1 cellular context compared by ENCODE assay signal in the genomic region with DNA sequence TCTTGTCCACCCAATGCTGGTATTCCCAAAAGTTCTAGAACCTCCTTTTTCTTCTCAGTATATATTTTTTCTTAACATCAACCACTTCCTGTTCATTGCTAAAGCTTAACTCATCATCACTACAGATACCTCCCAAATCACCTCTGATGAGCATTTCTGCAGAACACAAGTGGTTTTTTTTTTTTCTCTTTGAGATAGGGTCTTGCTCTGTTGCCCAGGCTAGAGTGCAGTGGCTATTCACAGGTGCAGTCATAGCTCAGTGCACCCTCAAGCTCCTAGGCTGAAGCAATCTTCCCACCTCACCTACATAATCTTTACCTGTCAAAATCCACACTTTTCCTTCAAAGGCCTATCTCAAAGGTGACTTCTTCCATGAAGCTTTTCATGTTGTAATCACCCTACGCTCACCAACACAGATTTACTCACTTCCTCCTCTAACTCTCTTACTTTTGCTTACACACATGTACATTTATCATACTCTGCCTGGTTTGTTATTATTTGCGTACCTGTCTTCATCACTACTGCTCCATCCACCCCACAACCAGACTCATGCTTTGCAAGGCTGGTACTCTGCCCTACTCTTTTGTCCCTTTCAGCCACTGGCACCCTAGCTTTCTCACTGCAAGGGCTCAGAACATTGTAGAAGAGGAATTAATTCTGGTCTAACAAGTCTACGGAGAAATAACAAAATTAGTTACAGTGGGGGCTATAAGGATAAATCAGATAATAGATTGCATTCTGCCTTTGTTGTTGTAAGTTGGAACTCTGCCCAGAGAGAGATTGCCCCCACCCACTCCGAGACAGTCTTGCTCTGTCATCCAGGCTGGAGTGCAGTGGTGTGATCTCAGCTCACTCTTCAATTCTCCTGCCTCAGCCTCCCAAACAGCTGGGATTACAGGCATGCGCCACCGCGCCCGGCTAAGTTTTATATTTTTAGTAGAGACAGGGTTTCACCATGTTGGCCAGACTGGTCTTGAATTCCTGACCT.
TF ChIP-seq lines count a peak whose summit lies in the region.

No MANE protein-coding gene starts in this region.

TF ChIP-seq in HEK293, 187 proteins besides CTCF, POLR2A, EP300 and RAD21:
- TF ChIP-seq ZSCAN30 (tag by site-specific recombination; IDR thresholded peaks at IDR 0.05) (no peak), ZNF791 (tag by site-specific recombination; IDR thresholded peaks at IDR 0.05) (no peak), ZNF157 (tag by site-specific recombination; IDR thresholded peaks at IDR 0.05) (no peak), ZNF596 (tag by site-specific recombination; IDR thresholded peaks at IDR 0.05) (no peak), ZNF623 (tag by site-specific recombination; IDR thresholded peaks at IDR 0.05) (no peak), ZNF335 (tag by site-specific recombination; conservative IDR thresholded peaks at IDR 0.05) (no peak), KLF9 (tag by site-specific recombination; IDR thresholded peaks at IDR 0.05; ENCODE audit: low read depth) (no peak), ZBTB1 (tag by site-specific recombination; IDR thresholded peaks at IDR 0.05) (no peak), SP3 (tag by site-specific recombination; IDR thresholded peaks at IDR 0.05) (no peak), ZBTB17 (tag by site-specific recombination; IDR thresholded peaks at IDR 0.05) (0 out of 2 replicates have a peak, but pooled peaks have one; percentile 43), ZNF121 (tag by site-specific recombination; IDR thresholded peaks at IDR 0.05) (peak; percentile 74)
- TF ChIP-seq, protein P1, sequence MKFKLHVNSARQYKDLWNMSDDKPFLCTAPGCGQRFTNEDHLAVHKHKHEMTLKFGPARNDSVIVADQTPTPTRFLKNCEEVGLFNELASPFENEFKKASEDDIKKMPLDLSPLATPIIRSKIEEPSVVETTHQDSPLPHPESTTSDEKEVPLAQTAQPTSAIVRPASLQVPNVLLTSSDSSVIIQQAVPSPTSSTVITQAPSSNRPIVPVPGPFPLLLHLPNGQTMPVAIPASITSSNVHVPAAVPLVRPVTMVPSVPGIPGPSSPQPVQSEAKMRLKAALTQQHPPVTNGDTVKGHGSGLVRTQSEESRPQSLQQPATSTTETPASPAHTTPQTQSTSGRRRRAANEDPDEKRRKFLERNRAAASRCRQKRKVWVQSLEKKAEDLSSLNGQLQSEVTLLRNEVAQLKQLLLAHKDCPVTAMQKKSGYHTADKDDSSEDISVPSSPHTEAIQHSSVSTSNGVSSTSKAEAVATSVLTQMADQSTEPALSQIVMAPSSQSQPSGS (tag by site-specific recombination; IDR thresholded peaks at IDR 0.05; ENCODE audit: low read depth), result no peak
- TF ChIP-seq, protein P2, sequence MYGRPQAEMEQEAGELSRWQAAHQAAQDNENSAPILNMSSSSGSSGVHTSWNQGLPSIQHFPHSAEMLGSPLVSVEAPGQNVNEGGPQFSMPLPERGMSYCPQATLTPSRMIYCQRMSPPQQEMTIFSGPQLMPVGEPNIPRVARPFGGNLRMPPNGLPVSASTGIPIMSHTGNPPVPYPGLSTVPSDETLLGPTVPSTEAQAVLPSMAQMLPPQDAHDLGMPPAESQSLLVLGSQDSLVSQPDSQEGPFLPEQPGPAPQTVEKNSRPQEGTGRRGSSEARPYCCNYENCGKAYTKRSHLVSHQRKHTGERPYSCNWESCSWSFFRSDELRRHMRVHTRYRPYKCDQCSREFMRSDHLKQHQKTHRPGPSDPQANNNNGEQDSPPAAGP (tag by site-specific recombination; IDR thresholded peaks at IDR 0.05), result no peak
- TF ChIP-seq, protein P3, sequence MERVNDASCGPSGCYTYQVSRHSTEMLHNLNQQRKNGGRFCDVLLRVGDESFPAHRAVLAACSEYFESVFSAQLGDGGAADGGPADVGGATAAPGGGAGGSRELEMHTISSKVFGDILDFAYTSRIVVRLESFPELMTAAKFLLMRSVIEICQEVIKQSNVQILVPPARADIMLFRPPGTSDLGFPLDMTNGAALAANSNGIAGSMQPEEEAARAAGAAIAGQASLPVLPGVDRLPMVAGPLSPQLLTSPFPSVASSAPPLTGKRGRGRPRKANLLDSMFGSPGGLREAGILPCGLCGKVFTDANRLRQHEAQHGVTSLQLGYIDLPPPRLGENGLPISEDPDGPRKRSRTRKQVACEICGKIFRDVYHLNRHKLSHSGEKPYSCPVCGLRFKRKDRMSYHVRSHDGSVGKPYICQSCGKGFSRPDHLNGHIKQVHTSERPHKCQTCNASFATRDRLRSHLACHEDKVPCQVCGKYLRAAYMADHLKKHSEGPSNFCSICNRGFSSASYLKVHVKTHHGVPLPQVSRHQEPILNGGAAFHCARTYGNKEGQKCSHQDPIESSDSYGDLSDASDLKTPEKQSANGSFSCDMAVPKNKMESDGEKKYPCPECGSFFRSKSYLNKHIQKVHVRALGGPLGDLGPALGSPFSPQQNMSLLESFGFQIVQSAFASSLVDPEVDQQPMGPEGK (tag by site-specific recombination; IDR thresholded peaks at IDR 0.05), result 0 out of 2 replicates have a peak, but pooled peaks have one; percentile 18
- TF ChIP-seq, protein P4, sequence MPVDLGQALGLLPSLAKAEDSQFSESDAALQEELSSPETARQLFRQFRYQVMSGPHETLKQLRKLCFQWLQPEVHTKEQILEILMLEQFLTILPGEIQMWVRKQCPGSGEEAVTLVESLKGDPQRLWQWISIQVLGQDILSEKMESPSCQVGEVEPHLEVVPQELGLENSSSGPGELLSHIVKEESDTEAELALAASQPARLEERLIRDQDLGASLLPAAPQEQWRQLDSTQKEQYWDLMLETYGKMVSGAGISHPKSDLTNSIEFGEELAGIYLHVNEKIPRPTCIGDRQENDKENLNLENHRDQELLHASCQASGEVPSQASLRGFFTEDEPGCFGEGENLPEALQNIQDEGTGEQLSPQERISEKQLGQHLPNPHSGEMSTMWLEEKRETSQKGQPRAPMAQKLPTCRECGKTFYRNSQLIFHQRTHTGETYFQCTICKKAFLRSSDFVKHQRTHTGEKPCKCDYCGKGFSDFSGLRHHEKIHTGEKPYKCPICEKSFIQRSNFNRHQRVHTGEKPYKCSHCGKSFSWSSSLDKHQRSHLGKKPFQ (tag by site-specific recombination; IDR thresholded peaks at IDR 0.05), result peak; percentile 68; the same call in 1 of the 2 replicates
TF ChIP-seq in HEK293: peak in this region for 4.
